Comparison of ENCODE assay signal across 10 cellular contexts in the genomic region with DNA sequence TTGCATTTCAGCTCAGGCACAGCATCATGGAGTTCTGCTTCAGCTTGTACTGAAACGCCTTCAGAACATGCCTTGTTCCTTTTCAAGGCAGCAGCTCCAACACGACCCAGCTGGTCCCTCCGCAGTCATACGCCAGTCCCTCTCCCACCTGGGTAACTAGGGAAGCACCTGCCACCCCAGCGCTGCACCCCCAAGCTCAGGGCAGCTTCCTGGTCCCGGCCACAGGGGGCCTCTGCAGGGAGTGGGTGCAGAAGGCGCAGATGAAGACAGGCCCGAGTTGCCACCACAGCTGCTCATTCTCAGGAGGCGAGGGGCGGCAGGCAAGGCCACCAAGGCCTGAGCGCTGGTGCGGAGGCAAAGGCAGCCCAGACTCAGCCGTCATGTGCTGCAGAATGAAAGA. TPM values are rescaled to one million over a fixed set of nuclear protein-coding genes. Genes with fewer than 3 reads are reported as not detected.
A peak's percentile ranks its signal among the peaks of the same experiment; 100 is the strongest.
DNase-seq lines count a peak whose midpoint lies in the region; ATAC-seq, FAIRE-seq and TF ChIP-seq lines count a peak whose summit lies in the region.
"Had no signal": no experiment of that assay in that cellular context is flagged by ENCODE, and none has a peak within 500 bp of the region (broad histone marks: within the 10 kb centered on the region; RNA-seq: fewer than 3 reads in every experiment).

No MANE protein-coding gene starts in this region.

- peak overlapping the region; percentile 37 for H2BK5ac ChIP-seq in mesenchymal stem cell (ENCODE audit: low read depth, low read length, poor library complexity, severe bottlenecking)

- peak overlapping the region; percentile 64 for H4K8ac ChIP-seq in mesenchymal stem cell (ENCODE audit: low read length)

- no peak overlapping the region for H3K4me3 ChIP-seq in astrocyte (ENCODE audit: insufficient read depth, low read depth, low read length)
- H3K4me3 ChIP-seq in mesenchymal stem cell (ENCODE audit: insufficient read depth in 1 of 2, low read depth in 1 of 2, low read length in 2 of 2) = no peak overlapping the region
- H3K4me3 ChIP-seq in upper lobe of left lung = no peak overlapping the region
- H3K4me3 ChIP-seq in WERI-Rb-1 (ENCODE audit: low read depth, low read length) = no peak overlapping the region

- 95% methylated on average over 11 of the region's 13 CpGs for WGBS in mesenchymal stem cell
- 76 to 79% methylated on average over 9 to 13 of the region's 13 CpGs for WGBS in upper lobe of left lung, 2 donors

- no peak overlapping the region for H2AFZ ChIP-seq in astrocyte (ENCODE audit: low read depth, low read length)
- H2AFZ ChIP-seq in mesenchymal stem cell (ENCODE audit: low read depth, low read length) = no peak overlapping the region

- peak overlapping the region; percentile 72 for H3K4me2 ChIP-seq in astrocyte (ENCODE audit: low read length)
- no peak overlapping the region for H3K4me2 ChIP-seq in mesenchymal stem cell (ENCODE audit: low read length, poor library complexity, severe bottlenecking)

- no peak overlapping the region for H2BK120ac ChIP-seq in mesenchymal stem cell (ENCODE audit: low read depth, low read length)

- H3K27me3 Mint-ChIP-seq in activated naive CD4-positive, alpha-beta T cell treated with anti-CD3 and anti-CD28 coated beads for 36 hours (ENCODE audit: low read depth) = no peaks in the 10 kb centered on the region
- no peaks in the 10 kb centered on the region for H3K27me3 Mint-ChIP-seq in astrocyte (ENCODE audit: low read depth, unreplicated experiment)

- H3K18ac ChIP-seq in mesenchymal stem cell (ENCODE audit: low read depth in 1 of 2, low read length in 2 of 2) = peak overlapping the region; percentile 29 to 63

- peaks cover 92% of the 10 kb centered on the region for H3K79me2 ChIP-seq in astrocyte (ENCODE audit: insufficient read depth, low read length)

- no peak for FAIRE-seq in astrocyte (lab: Jason Lieb, UNC)

- peaks cover 3% of the 10 kb centered on the region for H3K79me1 ChIP-seq in mesenchymal stem cell (replicated peaks; ENCODE audit: low read length, poor library complexity, severe bottlenecking)

- intact Hi-C loops in activated naive CD4-positive, alpha-beta T cell treated with anti-CD3 and anti-CD28 coated beads for 36 hours (cut with micrococcal nuclease) = no loop called here

- no peak overlapping the region for H3K4me3 Mint-ChIP-seq in activated naive CD4-positive, alpha-beta T cell treated with anti-CD3 and anti-CD28 coated beads for 36 hours
- H3K4me3 Mint-ChIP-seq in astrocyte (ENCODE audit: unreplicated experiment) = no peak overlapping the region

- peak overlapping the region in 1 of 2 experiments; percentile 32 for H3K4ac ChIP-seq in mesenchymal stem cell (ENCODE audit: low read depth in 1 of 2, low read length in 2 of 2)

- no peak overlapping the region for H2BK15ac ChIP-seq in mesenchymal stem cell (ENCODE audit: low read depth, poor library complexity, severe bottlenecking)

- H3K23ac ChIP-seq in mesenchymal stem cell (ENCODE audit: low read length in 2 of 2) = no peak overlapping the region

- peak overlapping the region; percentile 76 for H4K91ac ChIP-seq in mesenchymal stem cell (ENCODE audit: low read length)

- H3K9me3 Mint-ChIP-seq in activated naive CD4-positive, alpha-beta T cell treated with anti-CD3 and anti-CD28 coated beads for 36 hours = no peaks in the 10 kb centered on the region
- H3K9me3 Mint-ChIP-seq in activated naive CD4-positive, alpha-beta T cell treated with anti-CD3 and anti-CD28 coated beads, Interleukin-2, amount 50 U/mL, for 72 hours = no peaks in the 10 kb centered on the region
- no peaks in the 10 kb centered on the region for H3K9me3 Mint-ChIP-seq in astrocyte (ENCODE audit: unreplicated experiment)

- ATAC-seq in activated naive CD4-positive, alpha-beta T cell treated with anti-CD3 and anti-CD28 coated beads, Interleukin-2, amount 50 U/mL, for 72 hours = no peak
- ATAC-seq in upper lobe of left lung (ENCODE audit: low FRiP score in 2 of 2) = no peak
- ATAC-seq in HG02678 (IDR thresholded peaks at IDR 0.05; ENCODE audit: unreplicated experiment) = no peak
- ATAC-seq: left colon had no signal

- H2AK5ac ChIP-seq in mesenchymal stem cell (ENCODE audit: low read length, severe bottlenecking) = peak overlapping the region; percentile 79

- peaks cover 99% of the 10 kb centered on the region for H4K20me1 ChIP-seq in astrocyte (ENCODE audit: insufficient read depth, low read length)

- CTCF ChIA-PET in activated naive CD4-positive, alpha-beta T cell treated with anti-CD3 and anti-CD28 coated beads for 36 hours (lab: Charles Lee) = interaction anchor here (1.8 kb wide), 1 partner anchor 12 kb away, joined by 4 read pairs; no protein-coding TSS in a partner anchor

- H3K14ac ChIP-seq in mesenchymal stem cell (ENCODE audit: low read length in 2 of 2) = peak overlapping the region in 1 of 2 experiments; percentile 66

- H2BK12ac ChIP-seq in mesenchymal stem cell (ENCODE audit: low read length in 2 of 2) = peak overlapping the region; percentile 11 to 61

- TF ChIP-seq EP300 in upper lobe of left lung (IDR thresholded peaks at IDR 0.05) = no peak

- H3K36me3 Mint-ChIP-seq in activated naive CD4-positive, alpha-beta T cell treated with anti-CD3 and anti-CD28 coated beads for 36 hours (ENCODE audit: low read depth) = peaks cover 65% of the 10 kb centered on the region
- H3K36me3 Mint-ChIP-seq in activated naive CD4-positive, alpha-beta T cell treated with anti-CD3 and anti-CD28 coated beads, Interleukin-2, amount 50 U/mL, for 72 hours = peaks cover 35 to 47% of the 10 kb centered on the region in 2 donors
- peaks cover 37% of the 10 kb centered on the region for H3K36me3 Mint-ChIP-seq in astrocyte (ENCODE audit: low read depth, unreplicated experiment)

- DNase-seq in activated naive CD4-positive, alpha-beta T cell treated with anti-CD3 and anti-CD28 coated beads for 36 hours = no peak
- DNase-seq in activated naive CD4-positive, alpha-beta T cell treated with anti-CD3 and anti-CD28 coated beads, Interleukin-2, amount 50 U/mL, for 72 hours (ENCODE audit: low spot score in 2 of 2) = no peak
- DNase-seq in astrocyte (ENCODE audit: low read depth) = no peak
- no peak for DNase-seq in mesenchymal stem cell
- DNase-seq in upper lobe of left lung = no peak
- DNase-seq in WERI-Rb-1 = no peak
- no peak for DNase-seq in NAMALWA (ENCODE audit: low spot score)
- DNase-seq: left colon, NCI-H146 had no signal

- peak overlapping the region; percentile 57 for H3K9ac ChIP-seq in astrocyte (ENCODE audit: low read length)
- peak overlapping the region; percentile 39 for H3K9ac ChIP-seq in mesenchymal stem cell (ENCODE audit: low read length)

- TF ChIP-seq POLR2A in upper lobe of left lung (IDR thresholded peaks at IDR 0.05) = no peak

- H3K4me1 ChIP-seq in astrocyte (ENCODE audit: insufficient read depth, low read length) = peaks cover 78% of the 10 kb centered on the region
- peaks cover 94% of the 10 kb centered on the region for H3K4me1 ChIP-seq in mesenchymal stem cell (ENCODE audit: control insufficient read depth, insufficient read depth, low read depth, low read length)
- peaks cover 58 to 62% (median 61%) of the 10 kb centered on the region in 4 donors for H3K4me1 ChIP-seq in upper lobe of left lung

- H3K27ac ChIP-seq in astrocyte (ENCODE audit: low read depth, low read length) = peak overlapping the region; percentile 97
- peak overlapping the region; percentile 98 for H3K27ac ChIP-seq in mesenchymal stem cell (ENCODE audit: low read length, poor library complexity, severe bottlenecking)
- H3K27ac ChIP-seq in upper lobe of left lung = peak overlapping the region in 3 of 4 donors; percentile 79 to 84 (median 82)
- no peak overlapping the region for H3K27ac ChIP-seq in WERI-Rb-1

- no peak for TF ChIP-seq CTCF in astrocyte (IDR thresholded peaks at IDR 0.05; ENCODE audit: insufficient read depth, low read depth, low read length)
- no peak for TF ChIP-seq CTCF in upper lobe of left lung (IDR thresholded peaks at IDR 0.05)
- no peak for TF ChIP-seq CTCF in WERI-Rb-1 (IDR thresholded peaks at IDR 0.05; ENCODE audit: low read depth, low read length)

- no peaks in the 10 kb centered on the region for H3K9me3 ChIP-seq in astrocyte (ENCODE audit: insufficient read depth, low read depth, low read length)
- H3K9me3 ChIP-seq in mesenchymal stem cell (ENCODE audit: control insufficient read depth, low read length) = no peaks in the 10 kb centered on the region
- H3K9me3 ChIP-seq in upper lobe of left lung = no peaks in the 10 kb centered on the region
- no peaks in the 10 kb centered on the region for H3K9me3 ChIP-seq in WERI-Rb-1 (ENCODE audit: severe bottlenecking)

- peaks cover 83% of the 10 kb centered on the region for H3K4me1 Mint-ChIP-seq in activated naive CD4-positive, alpha-beta T cell treated with anti-CD3 and anti-CD28 coated beads for 36 hours (ENCODE audit: low read depth)
- peaks cover 82% of the 10 kb centered on the region for H3K4me1 Mint-ChIP-seq in astrocyte (ENCODE audit: low read depth, unreplicated experiment)

- no peaks in the 10 kb centered on the region for H3K27me3 ChIP-seq in astrocyte (ENCODE audit: insufficient read depth, low read length)
- no peaks in the 10 kb centered on the region for H3K27me3 ChIP-seq in mesenchymal stem cell (ENCODE audit: control insufficient read depth in 1 of 2, insufficient read depth in 1 of 2, low read length in 2 of 2)
- H3K27me3 ChIP-seq in upper lobe of left lung = no peaks in the 10 kb centered on the region
- no peaks in the 10 kb centered on the region for H3K27me3 ChIP-seq in WERI-Rb-1 (ENCODE audit: insufficient read depth, low read depth, severe bottlenecking)

- H3K36me3 ChIP-seq in astrocyte (ENCODE audit: insufficient read depth, low read length) (peaks cover 54% of the 10 kb centered on the region), mesenchymal stem cell (ENCODE audit: control insufficient read depth in 1 of 2, insufficient read depth in 2 of 2, low read depth in 1 of 2, low read length in 2 of 2) (peaks cover 74 to 87% of the 10 kb centered on the region in 2 experiments), upper lobe of left lung (peaks cover 41 to 96% (median 78%) of the 10 kb centered on the region in 4 donors), WERI-Rb-1 (peaks cover 96% of the 10 kb centered on the region)

- H3K27ac Mint-ChIP-seq in activated naive CD4-positive, alpha-beta T cell treated with anti-CD3 and anti-CD28 coated beads for 36 hours = peak overlapping the region; percentile 90
- H3K27ac Mint-ChIP-seq in activated naive CD4-positive, alpha-beta T cell treated with anti-CD3 and anti-CD28 coated beads, Interleukin-2, amount 50 U/mL, for 72 hours = peak overlapping the region in 1 of 2 donors; percentile 92
- no peak overlapping the region for H3K27ac Mint-ChIP-seq in astrocyte (ENCODE audit: unreplicated experiment)

RNA-seq across cellular contexts. Expression of a gene that starts 21.8 kb away (rescaled TPM):
- 100 to 1,000 TPM; 271 to 295 TPM for total RNA-seq in activated naive CD4-positive, alpha-beta T cell treated with anti-CD3 and anti-CD28 coated beads for 36 hours
- 100 to 1,000 TPM; 382 to 520 TPM for total RNA-seq in activated naive CD4-positive, alpha-beta T cell treated with anti-CD3 and anti-CD28 coated beads, Interleukin-2, amount 50 U/mL, for 72 hours
- total RNA-seq in astrocyte (558 and 620 TPM in 2 replicates), upper lobe of left lung (100 to 1,000 TPM; 135 to 307 (median 183) TPM)
- 208 TPM for polyA plus RNA-seq in mesenchymal stem cell (2013, experiment 1 of 2)
- polyA plus RNA-seq in mesenchymal stem cell (2013, experiment 2 of 2) = 215 TPM
